In the genomic region with DNA sequence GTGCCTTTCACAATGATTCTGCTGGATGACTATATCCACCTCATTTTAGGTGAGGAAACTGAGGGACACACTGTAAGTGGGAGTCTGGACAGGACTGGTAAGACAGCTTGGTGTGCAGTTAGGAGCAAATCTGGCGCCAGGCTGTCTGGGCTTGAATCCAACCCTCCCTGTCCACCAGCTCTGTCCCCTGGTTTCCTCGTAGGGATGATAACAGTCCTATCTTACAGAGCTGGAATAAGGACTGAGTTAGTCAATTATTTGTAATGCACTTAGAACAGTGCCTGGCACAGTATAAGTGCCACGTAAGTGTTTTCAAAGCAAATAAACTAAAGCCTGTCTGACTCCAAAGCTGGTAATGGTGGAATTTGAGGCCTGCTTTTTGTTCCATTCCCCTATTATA, we compare ENCODE assay signal across 11 cellular contexts.
DNase-seq lines count a peak whose midpoint lies in the region; ATAC-seq and TF ChIP-seq lines count a peak whose summit lies in the region.
"Had no signal": no experiment of that assay in that cellular context is flagged by ENCODE, and none has a peak within 500 bp of the region (broad histone marks: within the 10 kb centered on the region; RNA-seq: fewer than 3 reads in every experiment).

No MANE protein-coding gene starts in this region.

- peak overlapping the region; percentile 33 to 81 (median 78) for H3K4me3 Mint-ChIP-seq in nephron
- no peak overlapping the region for H3K4me3 Mint-ChIP-seq in activated naive CD8-positive, alpha-beta T cell treated with anti-CD3 and anti-CD28 coated beads for 36 hours
- H3K4me3 Mint-ChIP-seq: T-helper 1 cell treated with Interleukin-12 subunit alpha and Interleukin-12 subunit beta and Interleukin-4 antibody, amounts not matched to agents 30 μg/mL and 1 μg/mL, for 36 hours had no signal

- TF ChIP-seq CTCF in C4-2B (conservative IDR thresholded peaks at IDR 0.05) (no peak), coronary artery (IDR thresholded peaks at IDR 0.05) (no peak), nephron (IDR thresholded peaks at IDR 0.05; ENCODE audit: unreplicated experiment in 3 of 3) (no peak)

- peaks cover 9% of the 10 kb centered on the region for H3K9me3 Mint-ChIP-seq in nephron
- peaks cover 8% of the 10 kb centered on the region for H3K9me3 Mint-ChIP-seq in activated naive CD8-positive, alpha-beta T cell treated with anti-CD3 and anti-CD28 coated beads for 36 hours
- H3K9me3 Mint-ChIP-seq: T-helper 1 cell treated with Interleukin-12 subunit alpha and Interleukin-12 subunit beta and Interleukin-4 antibody, amounts not matched to agents 30 μg/mL and 1 μg/mL, for 36 hours had no signal

- peaks cover 45% of the 10 kb centered on the region for H3K27me3 Mint-ChIP-seq in nephron (ENCODE audit: low read depth)
- peaks cover 52% of the 10 kb centered on the region for H3K27me3 Mint-ChIP-seq in activated naive CD8-positive, alpha-beta T cell treated with anti-CD3 and anti-CD28 coated beads for 36 hours

- no peak overlapping the region for H3K4me3 ChIP-seq in coronary artery

- no peak overlapping the region for H3K27ac Mint-ChIP-seq in nephron
- no peak overlapping the region for H3K27ac Mint-ChIP-seq in activated naive CD8-positive, alpha-beta T cell treated with anti-CD3 and anti-CD28 coated beads for 36 hours
- H3K27ac Mint-ChIP-seq: T-helper 1 cell treated with Interleukin-12 subunit alpha and Interleukin-12 subunit beta and Interleukin-4 antibody, amounts not matched to agents 30 μg/mL and 1 μg/mL, for 36 hours had no signal

- DNase-seq in NCI-H1092 (lab: John Stamatoyannopoulos, UW) (peak; percentile 87), coronary artery (ENCODE audit: low spot score) (no peak)
- no peak for DNase-seq in activated naive CD8-positive, alpha-beta T cell treated with anti-CD3 and anti-CD28 coated beads for 36 hours
- DNase-seq: IMR-90 had no signal

- no peak for ATAC-seq in GM21381 (IDR thresholded peaks at IDR 0.05; ENCODE audit: unreplicated experiment)
- ATAC-seq in GM21529 (IDR thresholded peaks at IDR 0.05; ENCODE audit: unreplicated experiment), result no peak
- no peak for ATAC-seq in GM21526 (IDR thresholded peaks at IDR 0.05; ENCODE audit: low FRiP score, unreplicated experiment)

- peaks cover 22% of the 10 kb centered on the region for H3K4me1 Mint-ChIP-seq in nephron
- no peaks in the 10 kb centered on the region for H3K4me1 Mint-ChIP-seq in activated naive CD8-positive, alpha-beta T cell treated with anti-CD3 and anti-CD28 coated beads for 36 hours

- H3K27ac ChIP-seq in C4-2B, result peak overlapping the region; percentile 100
- peak overlapping the region; percentile 55 to 93 for H3K27ac ChIP-seq in coronary artery
- H3K27ac ChIP-seq: neutrophil had no signal

- no peaks in the 10 kb centered on the region for H3K36me3 Mint-ChIP-seq in nephron (ENCODE audit: low read depth)
- H3K36me3 Mint-ChIP-seq in activated naive CD8-positive, alpha-beta T cell treated with anti-CD3 and anti-CD28 coated beads for 36 hours, result no peaks in the 10 kb centered on the region
